In the genomic region with DNA sequence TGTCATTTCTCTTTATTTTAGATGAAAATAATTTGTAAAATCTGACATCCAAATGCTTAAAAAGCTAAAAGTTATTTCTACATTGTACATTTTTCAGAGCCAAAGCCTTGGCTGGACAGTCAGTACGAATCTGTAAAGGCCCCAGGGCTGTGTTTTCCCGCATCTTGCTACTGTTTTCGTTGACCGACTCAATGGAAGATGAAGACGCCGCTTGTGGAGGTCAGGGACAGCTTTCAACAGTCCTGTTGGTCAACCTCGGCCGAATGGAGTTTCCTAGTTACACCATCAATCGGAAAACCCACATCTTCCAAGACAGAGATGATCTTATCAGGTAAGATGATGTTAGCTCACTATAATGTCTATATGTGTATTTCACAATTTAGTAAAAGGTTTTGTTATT, we compare ENCODE assay signal across 22 cellular contexts. TPM values are rescaled to one million over a fixed set of nuclear protein-coding genes. Genes with fewer than 3 reads are reported as not detected.
DNase-seq lines count a peak whose midpoint lies in the region; ATAC-seq, FAIRE-seq and TF ChIP-seq lines count a peak whose summit lies in the region.
"Had no signal": no experiment of that assay in that cellular context is flagged by ENCODE, and none has a peak within 500 bp of the region (broad histone marks: within the 10 kb centered on the region; RNA-seq: fewer than 3 reads in every experiment).

No MANE protein-coding gene starts in this region.

- H3K9me3 ChIP-seq in A549 = no peaks in the 10 kb centered on the region
- H3K9me3 ChIP-seq: BE2C, BLaER1 had no signal

- H3K4me2 ChIP-seq in A549 = no peak overlapping the region
- no peak overlapping the region for H3K4me2 ChIP-seq in GM23338
- H3K4me2 ChIP-seq: BLaER1 had no signal

- no peaks in the 10 kb centered on the region for H3F3A ChIP-seq in GM23338 (replicated peaks; ENCODE audit: low read depth)

- no peak overlapping the region for H3K4me3 Mint-ChIP-seq in activated CD8-positive, alpha-beta T cell treated with anti-CD3 and anti-CD28 coated beads, Interleukin-2, amount 10 ng/mL, durations not matched to agents 7 days and 5 days
- no peak overlapping the region for H3K4me3 Mint-ChIP-seq in activated CD8-positive, alpha-beta T cell treated with anti-CD3 and anti-CD28 coated beads for 36 hours
- no peak overlapping the region for H3K4me3 Mint-ChIP-seq in glutamatergic neuron (ENCODE audit: unreplicated experiment)
- no peak overlapping the region for H3K4me3 Mint-ChIP-seq in GM23338
- H3K4me3 Mint-ChIP-seq: CD14-positive monocyte; CD4-positive, alpha-beta memory T cell; CD4-positive, CD25-positive, alpha-beta regulatory T cell; CD8-positive, alpha-beta memory T cell had no signal

- DNase-seq in activated CD8-positive, alpha-beta T cell treated with anti-CD3 and anti-CD28 coated beads, Interleukin-2, amount 10 ng/mL, durations not matched to agents 7 days and 5 days = peak; percentile 15
- DNase-seq in activated CD8-positive, alpha-beta T cell treated with anti-CD3 and anti-CD28 coated beads for 36 hours = no peak
- DNase-seq in A549 (ENCODE audit: low read depth in 1 of 2, low spot score in 1 of 2) (no peak), glutamatergic neuron (no peak), GM23338 (ENCODE audit: low spot score) (no peak)
- DNase-seq: ACHN; BE2C; C1 segment of cervical spinal cord; CD4-positive, alpha-beta memory T cell; CD4-positive, CD25-positive, alpha-beta regulatory T cell; CD8-positive, alpha-beta memory T cell; COR-L47; DMS79 treated with DMSO at 0.1 percent for 48 hours; GF-D8 had no signal

- WGBS in A549 (ENCODE audit: missing lambda C conversion rate) = 95% methylated on average over 9 of the region's 9 CpGs

- H3K27me3 ChIP-seq in GM23338 (ENCODE audit: insufficient read depth) = no peaks in the 10 kb centered on the region
- H3K27me3 ChIP-seq: BE2C, BLaER1 had no signal

- H3K36me3 Mint-ChIP-seq in activated CD8-positive, alpha-beta T cell treated with anti-CD3 and anti-CD28 coated beads, Interleukin-2, amount 10 ng/mL, durations not matched to agents 7 days and 5 days (ENCODE audit: low read depth) = peaks cover 26% of the 10 kb centered on the region
- peaks cover 29% of the 10 kb centered on the region for H3K36me3 Mint-ChIP-seq in activated CD8-positive, alpha-beta T cell treated with anti-CD3 and anti-CD28 coated beads for 36 hours (ENCODE audit: low read depth)
- no peaks in the 10 kb centered on the region for H3K36me3 Mint-ChIP-seq in glutamatergic neuron (ENCODE audit: unreplicated experiment)
- peaks cover 50% of the 10 kb centered on the region for H3K36me3 Mint-ChIP-seq in GM23338 (ENCODE audit: low read depth)

- TF ChIP-seq RAD21 in A549 (conservative IDR thresholded peaks at IDR 0.05 in 1 of 2, IDR thresholded peaks at IDR 0.05 in 1 of 2) = no peak

- no peaks in the 10 kb centered on the region for H3K9me2 ChIP-seq in GM23338 (ENCODE audit: insufficient read depth)

- POLR2A ChIA-PET in activated CD8-positive, alpha-beta T cell treated with anti-CD3 and anti-CD28 coated beads, Interleukin-2, amount 10 ng/mL, durations not matched to agents 7 days and 5 days (lab: Charles Lee) = interaction anchor here (0.9 kb wide), 1 partner anchor 54 kb away, joined by 4 read pairs; no protein-coding TSS in a partner anchor
- POLR2A ChIA-PET in activated CD8-positive, alpha-beta T cell treated with anti-CD3 and anti-CD28 coated beads for 36 hours (lab: Charles Lee) = interaction anchor here (1.6 kb wide), 1 partner anchor 9 kb away, joined by 4 read pairs; no protein-coding TSS in a partner anchor
- POLR2A ChIA-PET in A549 (lab: Yijun Ruan, JAX) = no interaction called here

- FAIRE-seq in A549 (lab: Jason Lieb, UNC) = peak; percentile 61
- FAIRE-seq: D721Med, G401.6, GM12891, GM19239 had no signal

- H3K27ac Mint-ChIP-seq in activated CD8-positive, alpha-beta T cell treated with anti-CD3 and anti-CD28 coated beads, Interleukin-2, amount 10 ng/mL, durations not matched to agents 7 days and 5 days = no peak overlapping the region
- H3K27ac Mint-ChIP-seq in activated CD8-positive, alpha-beta T cell treated with anti-CD3 and anti-CD28 coated beads for 36 hours = no peak overlapping the region
- H3K27ac Mint-ChIP-seq in glutamatergic neuron (ENCODE audit: unreplicated experiment) = peak overlapping the region; percentile 39
- H3K27ac Mint-ChIP-seq in GM23338 = no peak overlapping the region
- H3K27ac Mint-ChIP-seq: CD4-positive, alpha-beta memory T cell; CD4-positive, CD25-positive, alpha-beta regulatory T cell; CD8-positive, alpha-beta memory T cell had no signal

- TF ChIP-seq EP300 in A549 (IDR thresholded peaks at IDR 0.05) = no peak

- H2AFZ ChIP-seq in GM23338 = no peak overlapping the region

- CTCF ChIA-PET in activated CD8-positive, alpha-beta T cell treated with anti-CD3 and anti-CD28 coated beads, Interleukin-2, amount 10 ng/mL, durations not matched to agents 7 days and 5 days (lab: Charles Lee) = interaction anchor here (1.4 kb wide), 1 partner anchor 55 kb away, joined by 3 read pairs; no protein-coding TSS in a partner anchor
- CTCF ChIA-PET in activated CD8-positive, alpha-beta T cell treated with anti-CD3 and anti-CD28 coated beads for 36 hours (lab: Charles Lee) = interaction anchor here (1.4 kb wide), 1 partner anchor 56 kb away, joined by 3 read pairs; no protein-coding TSS in a partner anchor
- CTCF ChIA-PET in A549 (lab: Yijun Ruan, JAX) = interaction anchor here (1.0 kb wide), 2 partner anchors 11 to 19 kb away, joined by 3 to 6 read pairs; a partner anchor contains a TSS

- H3K79me2 ChIP-seq in GM23338 (replicated peaks; ENCODE audit: insufficient read depth) = no peaks in the 10 kb centered on the region; the same call in none of the 2 replicates

- no peaks in the 10 kb centered on the region for H3K4me1 ChIP-seq in A549
- no peaks in the 10 kb centered on the region for H3K4me1 ChIP-seq in GM23338 (ENCODE audit: insufficient read depth)
- H3K4me1 ChIP-seq: BE2C, BLaER1 had no signal

- no peak for TF ChIP-seq POLR2A in A549 (IDR thresholded peaks at IDR 0.05; ENCODE audit: low read length)

- no peak overlapping the region for H3K27ac ChIP-seq in A549
- H3K27ac ChIP-seq in GM23338 (ENCODE audit: low read depth) = no peak overlapping the region
- H3K27ac ChIP-seq: 22Rv1, BLaER1 had no signal

- peaks cover 28% of the 10 kb centered on the region for H3K36me3 ChIP-seq in GM23338 (ENCODE audit: insufficient read depth)

- no peak for ATAC-seq in activated CD8-positive, alpha-beta T cell treated with anti-CD3 and anti-CD28 coated beads, Interleukin-2, amount 10 ng/mL, durations not matched to agents 7 days and 5 days
- no peak for ATAC-seq in activated CD8-positive, alpha-beta T cell treated with anti-CD3 and anti-CD28 coated beads for 36 hours
- ATAC-seq in A549 (no peak), GM23338 (no peak), HG03439 (IDR thresholded peaks at IDR 0.05; ENCODE audit: unreplicated experiment) (no peak)

- H3K27me3 Mint-ChIP-seq in activated CD8-positive, alpha-beta T cell treated with anti-CD3 and anti-CD28 coated beads, Interleukin-2, amount 10 ng/mL, durations not matched to agents 7 days and 5 days (ENCODE audit: low read depth) = no peaks in the 10 kb centered on the region
- H3K27me3 Mint-ChIP-seq in activated CD8-positive, alpha-beta T cell treated with anti-CD3 and anti-CD28 coated beads for 36 hours = no peaks in the 10 kb centered on the region
- no peaks in the 10 kb centered on the region for H3K27me3 Mint-ChIP-seq in glutamatergic neuron (ENCODE audit: unreplicated experiment)
- H3K27me3 Mint-ChIP-seq in GM23338 (ENCODE audit: insufficient read depth, low read depth, poor library complexity) = no peaks in the 10 kb centered on the region
- H3K27me3 Mint-ChIP-seq: CD4-positive, alpha-beta memory T cell; CD4-positive, CD25-positive, alpha-beta regulatory T cell; CD8-positive, alpha-beta memory T cell had no signal

- no peaks in the 10 kb centered on the region for H3K4me1 Mint-ChIP-seq in activated CD8-positive, alpha-beta T cell treated with anti-CD3 and anti-CD28 coated beads, Interleukin-2, amount 10 ng/mL, durations not matched to agents 7 days and 5 days (ENCODE audit: low read depth)
- H3K4me1 Mint-ChIP-seq in activated CD8-positive, alpha-beta T cell treated with anti-CD3 and anti-CD28 coated beads for 36 hours (ENCODE audit: low read depth) = peaks cover 14% of the 10 kb centered on the region
- H3K4me1 Mint-ChIP-seq in glutamatergic neuron (ENCODE audit: low read depth, unreplicated experiment) = peaks cover 7% of the 10 kb centered on the region
- H3K4me1 Mint-ChIP-seq in GM23338 = no peaks in the 10 kb centered on the region
- H3K4me1 Mint-ChIP-seq: CD14-positive monocyte had no signal

- H3K4me3 ChIP-seq in A549 (no peak overlapping the region), GM23338 (no peak overlapping the region)
- H3K4me3 ChIP-seq: BLaER1 had no signal

- no peaks in the 10 kb centered on the region for H3K9me3 Mint-ChIP-seq in activated CD8-positive, alpha-beta T cell treated with anti-CD3 and anti-CD28 coated beads, Interleukin-2, amount 10 ng/mL, durations not matched to agents 7 days and 5 days (ENCODE audit: insufficient read depth)
- no peaks in the 10 kb centered on the region for H3K9me3 Mint-ChIP-seq in activated CD8-positive, alpha-beta T cell treated with anti-CD3 and anti-CD28 coated beads for 36 hours
- H3K9me3 Mint-ChIP-seq in glutamatergic neuron (ENCODE audit: unreplicated experiment) (no peaks in the 10 kb centered on the region), GM23338 (no peaks in the 10 kb centered on the region)
- H3K9me3 Mint-ChIP-seq: CD14-positive monocyte; CD4-positive, alpha-beta memory T cell; CD8-positive, alpha-beta memory T cell had no signal

- TF ChIP-seq CTCF in activated CD8-positive, alpha-beta T cell treated with anti-CD3 and anti-CD28 coated beads for 36 hours (IDR thresholded peaks at IDR 0.05) = no peak
- no peak for TF ChIP-seq CTCF in A549 (IDR thresholded peaks at IDR 0.05)
- no peak for TF ChIP-seq CTCF in glutamatergic neuron (IDR thresholded peaks at IDR 0.05; ENCODE audit: partially characterized antibody, unreplicated experiment)
- no peak for TF ChIP-seq CTCF in GM23338 (conservative IDR thresholded peaks at IDR 0.05; ENCODE audit: low read depth in 2 of 2)

- intact Hi-C loops in activated CD8-positive, alpha-beta T cell treated with anti-CD3 and anti-CD28 coated beads for 36 hours (cut with micrococcal nuclease) = no loop called here

- H4K20me1 ChIP-seq in GM23338 (replicated peaks; ENCODE audit: insufficient read depth) = no peaks in the 10 kb centered on the region; the same call in 1 of the 2 replicates
- H4K20me1 ChIP-seq: BLaER1 had no signal

RNA-seq across cellular contexts. Expression of a gene that starts 10.0 kb away (rescaled TPM):
- total RNA-seq in activated CD8-positive, alpha-beta T cell treated with anti-CD3 and anti-CD28 coated beads, Interleukin-2, amount 10 ng/mL, durations not matched to agents 7 days and 5 days = 10 to 100 TPM; 11.5 TPM
- total RNA-seq in activated CD8-positive, alpha-beta T cell treated with anti-CD3 and anti-CD28 coated beads for 36 hours = 10 to 100 TPM; 12.0 to 15.7 TPM
- polyA plus RNA-seq in A549 (2011; rRNA removed) (22.1 and 22.2 TPM in 2 replicates), A549 (2017; fragmentation: RNase III; extraction: RNeasy Plus Mini Kit Qiagen cat#74134 plus additional on column Dnase treatment) (17.4 to 18.2 TPM (median 17.4 TPM) in 3 replicates), GM23338 (2016; fragmentation: Nextera tagmentation; extraction: Ambion mirVana) (9.1 and 9.7 TPM in 2 replicates)
- 5.2 and 6.2 TPM in 2 replicates for polyA plus RNA-seq in A549 (2012; cell fraction: cytosol; rRNA removed)
- 15.7 and 20.4 TPM in 2 replicates for polyA plus RNA-seq in A549 (2012; cell fraction: nucleus; rRNA removed)
- 8.1 and 11.1 TPM in 2 replicates for polyA minus RNA-seq in A549 (2011; rRNA and poly(A)+ RNA removed)
- total RNA-seq in glutamatergic neuron (ENCODE audit: unreplicated experiment) = 22.9 TPM
- 25.7 and 29.2 TPM in 2 replicates for total RNA-seq in GM23338 (2014; rRNA removed; shearing (Covaris generic))
